In genomic region chr3:150925751-150926201, GRCh38 we compare ENCODE assay signal across 8 cellular contexts. TPM values are rescaled to one million over a fixed set of nuclear protein-coding genes. Genes with fewer than 3 reads are reported as not detected.
DNase-seq lines count a peak whose midpoint lies in the region; ATAC-seq and TF ChIP-seq lines count a peak whose summit lies in the region.

No MANE protein-coding gene starts in this region.

- peak; percentile 77 to 78 for DNase-seq in NCI-H2081 (lab: John Stamatoyannopoulos, UW)
- DNase-seq in NCI-H2081 treated with DMSO at 0.1 percent for 48 hours (lab: John Stamatoyannopoulos, UW) = no peak
- peak; percentile 78 for DNase-seq in NCI-H1105 treated with DMSO at 0.1 percent for 48 hours (lab: John Stamatoyannopoulos, UW)
- DNase-seq in activated CD4-positive, CD25-positive, alpha-beta regulatory T cell (lab: John Stamatoyannopoulos, UW) = peak in 3 of 4 experiments; percentile 3 to 19 (median 5)
- DNase-seq in mucosa of descending colon = peak; percentile 47 to 68 (median 59)
- peak in 5 of 6 experiments; percentile 10 to 43 (median 24) for DNase-seq in stimulated activated naive CD4-positive, alpha-beta T cell (lab: John Stamatoyannopoulos, UW)

- no peaks in the 10 kb centered on the region for H3K4me1 ChIP-seq in mucosa of descending colon (ENCODE audit: low read depth)

- TF ChIP-seq CTCF in mucosa of descending colon (IDR thresholded peaks at IDR 0.05) = peak; percentile 34

- peaks cover 3% of the 10 kb centered on the region for H3K27me3 Mint-ChIP-seq in dendritic cell treated with granulocyte-macrophage colony-stimulating factor and Interleukin-4, amounts not matched to agents 40 ng/mL and 50 ng/mL, for 4 days

- H3K36me3 ChIP-seq in mucosa of descending colon (ENCODE audit: low read depth) = no peaks in the 10 kb centered on the region

- ATAC-seq in HG02623 (IDR thresholded peaks at IDR 0.05; ENCODE audit: unreplicated experiment) (peak; percentile 89), mucosa of descending colon (peak; percentile 79)

- intact Hi-C loops in dendritic cell treated with granulocyte-macrophage colony-stimulating factor and Interleukin-4, amounts not matched to agents 40 ng/mL and 50 ng/mL, for 4 days (cut with micrococcal nuclease) = no loop called here
- intact Hi-C loops in mucosa of descending colon (cut with DNase I, micrococcal nuclease) = no loop called here

- H3K27ac Mint-ChIP-seq in dendritic cell treated with granulocyte-macrophage colony-stimulating factor and Interleukin-4, amounts not matched to agents 40 ng/mL and 50 ng/mL, for 4 days = peak overlapping the region; percentile 70

- no peaks in the 10 kb centered on the region for H3K36me3 Mint-ChIP-seq in dendritic cell treated with granulocyte-macrophage colony-stimulating factor and Interleukin-4, amounts not matched to agents 40 ng/mL and 50 ng/mL, for 4 days (ENCODE audit: low read depth)

- H3K9me3 ChIP-seq in mucosa of descending colon = no peaks in the 10 kb centered on the region

- H3K9me3 Mint-ChIP-seq in dendritic cell treated with granulocyte-macrophage colony-stimulating factor and Interleukin-4, amounts not matched to agents 40 ng/mL and 50 ng/mL, for 4 days = no peaks in the 10 kb centered on the region

- H3K4me1 Mint-ChIP-seq in dendritic cell treated with granulocyte-macrophage colony-stimulating factor and Interleukin-4, amounts not matched to agents 40 ng/mL and 50 ng/mL, for 4 days (ENCODE audit: low read depth) = peaks cover 13% of the 10 kb centered on the region

- no peak overlapping the region for H3K4me3 ChIP-seq in mucosa of descending colon

- peak overlapping the region; percentile 58 for H3K4me3 Mint-ChIP-seq in dendritic cell treated with granulocyte-macrophage colony-stimulating factor and Interleukin-4, amounts not matched to agents 40 ng/mL and 50 ng/mL, for 4 days

RNA-seq across cellular contexts. Expression of gene MINDY4B, which starts 20.5 kb away (rescaled TPM):
- total RNA-seq in mucosa of descending colon = not detected

RNA-seq across cellular contexts. Expression of gene CLRN1, which starts 46.8 kb away (rescaled TPM):
- total RNA-seq in mucosa of descending colon = not detected
